8 cellular contexts compared by ENCODE assay signal in genomic region chr2:227479865-227480475, GRCh38. TPM values are rescaled to one million over a fixed set of nuclear protein-coding genes. Genes with fewer than 3 reads are reported as not detected.
DNase-seq lines count a peak whose midpoint lies in the region; ATAC-seq, FAIRE-seq and TF ChIP-seq lines count a peak whose summit lies in the region.

No MANE protein-coding gene starts in this region.

- H3K36me3 ChIP-seq in KMS-11 (ENCODE audit: insufficient read depth) (no peaks in the 10 kb centered on the region), K562 (ENCODE audit: control insufficient read depth, insufficient read depth, low read length) (peaks cover 4% of the 10 kb centered on the region; the same call in 1 of the 3 replicates)

- no peaks in the 10 kb centered on the region for H3K9me1 ChIP-seq in K562 (ENCODE audit: control insufficient read depth, insufficient read depth, low read length)

- H3K27me3 ChIP-seq in KMS-11 (ENCODE audit: insufficient read depth, low read depth): no peaks in the 10 kb centered on the region
- no peaks in the 10 kb centered on the region for H3K27me3 ChIP-seq in K562 (ENCODE audit: control insufficient read depth in 2 of 2, insufficient read depth in 2 of 2, low read length in 2 of 2)

- H3K27ac Mint-ChIP-seq in natural killer cell (peak overlapping the region in 1 of 2 donors; percentile 17), WTC11 (no peak overlapping the region)

- H3K36me3 Mint-ChIP-seq in natural killer cell (no peaks in the 10 kb centered on the region), WTC11 (peaks cover 2% of the 10 kb centered on the region)

- BruUV-seq in K562 (replicated peaks; lab: Mats Ljungman, UMichigan): no TSS peak

- H3K27me3 Mint-ChIP-seq in natural killer cell (ENCODE audit: low read depth in 2 of 2): no peaks in the 10 kb centered on the region
- no peaks in the 10 kb centered on the region for H3K27me3 Mint-ChIP-seq in WTC11 (ENCODE audit: low read depth)

- no peak for TF ChIP-seq EP300 in K562 (IDR thresholded peaks at IDR 0.05; ENCODE audit: low read length)

- H3K9me3 ChIP-seq in K562 (replicated peaks; ENCODE audit: control insufficient read depth, insufficient read depth, low read depth, low read length): no peaks in the 10 kb centered on the region

- peak overlapping the region; percentile 71 for H3K4me2 ChIP-seq in KMS-11
- H3K4me2 ChIP-seq in K562 (ENCODE audit: insufficient read depth, low read length): no peak overlapping the region

- H3K4me1 Mint-ChIP-seq in natural killer cell (peaks cover 51 to 53% of the 10 kb centered on the region in 2 donors), WTC11 (peaks cover 27% of the 10 kb centered on the region)

- 40% methylated on average over 2 of the region's 2 CpGs for WGBS in K562 (ENCODE audit: insufficient coverage, low coverage, missing lambda C conversion rate)

- H3K79me2 ChIP-seq in KMS-11 (ENCODE audit: insufficient read depth, low read depth) (peaks cover 96% of the 10 kb centered on the region), K562 (ENCODE audit: control insufficient read depth, insufficient read depth, low read length) (peaks cover 95% of the 10 kb centered on the region)

- POLR2A ChIA-PET in K562 (lab: Yijun Ruan, JAX) (interaction anchor here (0.6 to 1.0 kb wide), 3 partner anchors 20 to 382 kb away, joined by 3 to 4 read pairs (median 3); no protein-coding TSS in a partner anchor), WTC11 (lab: Charles Lee) (no interaction called here)

- no peaks in the 10 kb centered on the region for H3K9me3 Mint-ChIP-seq in natural killer cell
- H3K9me3 Mint-ChIP-seq in WTC11: peaks cover 2% of the 10 kb centered on the region; the same call in 1 of the 2 replicates

- TF ChIP-seq CTCF in C4-2B (conservative IDR thresholded peaks at IDR 0.05) (peak; percentile 54), KMS-11 (conservative IDR thresholded peaks at IDR 0.05; ENCODE audit: low read depth, low read length) (no peak), K562 (IDR thresholded peaks at IDR 0.05 in 2 of 3, conservative IDR thresholded peaks at IDR 0.05 in 1 of 3; ENCODE audit: insufficient read depth in 2 of 3, low read depth in 1 of 3, low read length in 3 of 3) (peak in 2 of 3 experiments; percentile 22 to 57; a peak in 3 of 6 replicates), natural killer cell (IDR thresholded peaks at IDR 0.05) (no peak), WTC11 (IDR thresholded peaks at IDR 0.05) (no peak)

- DNase-seq in K562 (ENCODE audit: extremely low read depth in 1 of 4, low spot score in 3 of 4) (peak; percentile 30 to 36 (median 32)), natural killer cell (no peak), WTC11 (ENCODE audit: low spot score) (no peak), posterior vena cava (ENCODE audit: low spot score) (no peak)
- DNase-seq in stimulated activated CD8-positive, alpha-beta memory T cell treated with anti-CD3 and anti-CD28 coated beads, Interleukin-4, amount 100 ng/mL, for 48 hours: no peak

- peak in 1 of 2 experiments; percentile 59; a peak in 3 of 4 replicates for TF ChIP-seq RAD21 in K562 (CRISPR knock-in tag; conservative IDR thresholded peaks at IDR 0.05 in 1 of 2, IDR thresholded peaks at IDR 0.05 in 1 of 2)

- intact Hi-C loops in K562 (cut with micrococcal nuclease) (loop anchor here (2.0 to 5.0 kb wide), 3 partner anchors 73 to 287 kb away; no protein-coding TSS in a partner anchor), natural killer cell (cut with micrococcal nuclease) (loop anchor here (10.0 kb wide), 1 partner anchor 155 kb away; the partner anchor contains the start of gene MFF), posterior vena cava (cut with DNase I) (loop anchor here in 1 of 2 donors (10.0 kb wide), 1 partner anchor 75 kb away; no protein-coding TSS in a partner anchor)

- H3K4me3 ChIP-seq in KMS-11 (IDR thresholded peaks at IDR 0.05; ENCODE audit: insufficient read depth, low read depth, low read length) (no peak overlapping the region), K562 (no peak overlapping the region)

- H4K20me1 ChIP-seq in KMS-11 (ENCODE audit: insufficient read depth) (peaks cover 28% of the 10 kb centered on the region), K562 (replicated peaks; ENCODE audit: control insufficient read depth, insufficient read depth, low read length) (peaks cover 9% of the 10 kb centered on the region; the same call in 1 of the 2 replicates)

- H2AFZ ChIP-seq in KMS-11 (ENCODE audit: low read depth) (no peak overlapping the region), K562 (ENCODE audit: low read depth, low read length) (no peak overlapping the region)

- TF ChIP-seq POLR2A in K562 (conservative IDR thresholded peaks at IDR 0.05): no peak

- H3K4me1 ChIP-seq in KMS-11 (ENCODE audit: low read depth, poor library complexity, severe bottlenecking) (peaks cover 70% of the 10 kb centered on the region), K562 (replicated peaks in 1 of 2; ENCODE audit: control insufficient read depth in 2 of 2, insufficient read depth in 2 of 2, low read length in 2 of 2) (peaks cover 2 to 3% of the 10 kb centered on the region in 2 experiments; a peak in 2 of 5 replicates)

- no peak overlapping the region; the same call in 1 of the 2 replicates for H3K9ac ChIP-seq in KMS-11
- no peak overlapping the region for H3K9ac ChIP-seq in K562 (ENCODE audit: insufficient read depth in 1 of 2, low read depth in 2 of 2, low read length in 2 of 2)

- in situ Hi-C loops in K562 (cut with MboI): no loop called here

- ATAC-seq in GM19025 (IDR thresholded peaks at IDR 0.05; ENCODE audit: low read depth, unreplicated experiment) (peak; percentile 34), K562 (peak; percentile 89), natural killer cell (peak; percentile 32 to 50 (median 44)), WTC11 (no peak)

- no peak for FAIRE-seq in K562 (lab: Jason Lieb, UNC)

- H3K27ac ChIP-seq in C4-2B (no peak overlapping the region), KMS-11 (peak overlapping the region; percentile 55; the same call in 1 of the 2 replicates), K562 (ENCODE audit: extremely low read depth, low read depth, low read length) (no peak overlapping the region)

- H3K4me3 Mint-ChIP-seq in natural killer cell: no peak overlapping the region
- H3K4me3 Mint-ChIP-seq in WTC11: no peak overlapping the region

- CTCF ChIA-PET in K562 (lab: Yijun Ruan, JAX; ENCODE audit: low intra/inter-chr PET ratio) (interaction anchor here (0.6 kb wide), 1 partner anchor 287 kb away, joined by 4 read pairs; no protein-coding TSS in a partner anchor), WTC11 (lab: Charles Lee) (interaction anchor here (0.9 to 1.3 kb wide), 2 partner anchors 86 to 286 kb away, joined by 3 to 4 read pairs; no protein-coding TSS in a partner anchor)

TF ChIP-seq in K562, 482 proteins besides CTCF, POLR2A, EP300 and RAD21 (continues in another document):
- TF ChIP-seq MAZ (CRISPR knock-in tag; conservative IDR thresholded peaks at IDR 0.05 in 1 of 2, IDR thresholded peaks at IDR 0.05 in 1 of 2) (no peak), ZKSCAN1 (IDR thresholded peaks at IDR 0.05; ENCODE audit: low read depth, low read length) (no peak)

TF ChIP-seq in WTC11, 78 proteins besides CTCF, POLR2A, EP300 and RAD21 (continues in another document):
- no peak for TF ChIP-seq HMGA2 (CRISPR knock-in tag; IDR thresholded peaks at IDR 0.05)
- TF ChIP-seq, protein P1, sequence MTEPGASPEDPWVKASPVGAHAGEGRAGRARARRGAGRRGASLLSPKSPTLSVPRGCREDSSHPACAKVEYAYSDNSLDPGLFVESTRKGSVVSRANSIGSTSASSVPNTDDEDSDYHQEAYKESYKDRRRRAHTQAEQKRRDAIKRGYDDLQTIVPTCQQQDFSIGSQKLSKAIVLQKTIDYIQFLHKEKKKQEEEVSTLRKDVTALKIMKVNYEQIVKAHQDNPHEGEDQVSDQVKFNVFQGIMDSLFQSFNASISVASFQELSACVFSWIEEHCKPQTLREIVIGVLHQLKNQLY (CRISPR knock-in tag; IDR thresholded peaks at IDR 0.05): no peak
- TF ChIP-seq SMAD4 (CRISPR knock-in tag; IDR thresholded peaks at IDR 0.05): no peak
- no peak for TF ChIP-seq NR3C1 (CRISPR knock-in tag; conservative IDR thresholded peaks at IDR 0.05; ENCODE audit: low read depth)

RNA-seq across cellular contexts. Expression of gene AGFG1, which starts 8.0 kb away (rescaled TPM):
- 31.0 and 37.9 TPM in 2 replicates for total RNA-seq in K562 (2011; cell fraction: chromatin; rRNA removed; ENCODE audit: low replicate concordance)
- total RNA-seq in K562 (2011; cell fraction: nucleolus; rRNA removed): 14.8 and 17.1 TPM in 2 replicates
- 16.6 and 31.9 TPM in 2 replicates for total RNA-seq in K562 (2011; cell fraction: nucleoplasm; rRNA removed)
- total RNA-seq in K562 (2014; rRNA removed) (18.1 and 27.0 TPM in 2 replicates), K562 (2014; rRNA removed; fragmentation: Illumina TruSeq; extraction: Trizol) (38.1 and 47.1 TPM in 2 replicates), K562 (2015; rRNA removed; fragmentation: Illumina TruSeq; extraction: Trizol) (37.4 and 37.9 TPM in 2 replicates), K562 (2021) (51.2 and 51.3 TPM in 2 replicates), natural killer cell (10 to 100 TPM; 65.0 to 71.6 (median 67.3) TPM), WTC11 (2021) (77.5 to 82.1 TPM (median 81.3 TPM) in 3 replicates), posterior vena cava (10 to 100 TPM; 82.8 to 85.5 TPM)
- polyA plus RNA-seq in K562 (2011; rRNA removed) (79.5 and 97.5 TPM in 2 replicates), K562 (2014; fragmentation: Illumina TruSeq; extraction: Trizol) (35.3 and 36.0 TPM in 2 replicates), K562 (2014; fragmentation: Nextera tagmentation; extraction: Ambion mirVana) (10 to 100 TPM; 11.2 to 14.0 TPM), K562 (2014; rRNA removed) (17.1 and 28.7 TPM in 2 replicates)
- polyA plus RNA-seq in K562 (2011; cell fraction: cytosol; rRNA removed): 88.8 TPM in 2 replicates
- polyA plus RNA-seq in K562 (2011; cell fraction: nucleus; rRNA removed): 65.1 and 73.6 TPM in 2 replicates
- 27.7 and 28.0 TPM in 2 replicates for polyA plus RNA-seq in K562 (2012)
- 120 and 162 TPM in 2 replicates for polyA minus RNA-seq in K562 (2011; rRNA and poly(A)+ RNA removed)
- polyA minus RNA-seq in K562 (2011; cell fraction: cytosol; rRNA and poly(A)+ RNA removed): 42.0 and 75.2 TPM in 2 replicates
- polyA minus RNA-seq in K562 (2011; cell fraction: nucleus; rRNA and poly(A)+ RNA removed): 19.5 and 36.4 TPM in 2 replicates

Comparison
In these comparisons a context has a peak if more than half of its experiments do, and no peak if none do; other contexts are left out.
1. CTCF ChIP-seq: peak in C4-2B (single experiment) and K562 (2 of 3); none in KMS-11 (single experiment), natural killer cell (single experiment) and WTC11 (single experiment).
2. DNase-seq: peak in K562 (4 of 4); none in natural killer cell (single experiment), WTC11 (single experiment), stimulated activated CD8-positive, alpha-beta memory T cell treated with anti-CD3 and anti-CD28 coated beads, Interleukin-4, amount 100 ng/mL, for 48 hours (single experiment) and posterior vena cava (single experiment).